In genomic region chr10:106573106-106573505, GRCh38 we compare ENCODE assay signal across 1 cellular context.
TF ChIP-seq lines count a peak whose summit lies in the region.

No MANE protein-coding gene starts in this region.

TF ChIP-seq in IMR-90, 13 proteins besides CTCF, POLR2A, EP300 and RAD21:
- TF ChIP-seq SMC3 (IDR thresholded peaks at IDR 0.05; ENCODE audit: low read depth, low read length) (no peak), FOS (IDR thresholded peaks at IDR 0.05; ENCODE audit: low read depth, low read length) (peak; percentile 25; the same call in 1 of the 2 replicates)
